ENCODE assay signal across 8 cellular contexts in genomic region chr20:34302723-34303528, GRCh38. TPM values are rescaled to one million over a fixed set of nuclear protein-coding genes. Genes with fewer than 3 reads are reported as not detected.
DNase-seq lines count a peak whose midpoint lies in the region; ATAC-seq and TF ChIP-seq lines count a peak whose summit lies in the region.

Gene AHCY, minus strand, starts transcription at chr20:34303355. Its CDS starts 85 bp downstream, at chr20:34303270.

- H3K9ac ChIP-seq in mammary epithelial cell (ENCODE audit: insufficient read depth, low read length): peak within 1 kb of the TSS; percentile 98
- H3K9ac ChIP-seq in smooth muscle cell (ENCODE audit: low read depth): peak within 1 kb of the TSS; percentile 90

- no peaks in the 10 kb centered on the region for H3K9me3 ChIP-seq in WERI-Rb-1 (ENCODE audit: severe bottlenecking)
- no peaks in the 10 kb centered on the region for H3K9me3 ChIP-seq in mammary epithelial cell (replicated peaks; ENCODE audit: insufficient read depth, low read length)
- no peaks in the 10 kb centered on the region for H3K9me3 ChIP-seq in smooth muscle cell (replicated peaks; ENCODE audit: low read depth)

- H3K79me2 ChIP-seq in ACC112 (ENCODE audit: control insufficient read depth, insufficient read depth, low read length, unreplicated experiment) (peaks cover 31% of the 10 kb centered on the region), mammary epithelial cell (ENCODE audit: insufficient read depth, low read length) (peaks cover 47% of the 10 kb centered on the region), smooth muscle cell (ENCODE audit: low read depth) (peaks cover 39% of the 10 kb centered on the region)

- no peaks in the 10 kb centered on the region for H3K36me3 ChIP-seq in ACC112 (ENCODE audit: insufficient read depth, low read length)
- peaks cover 18% of the 10 kb centered on the region for H3K36me3 ChIP-seq in WERI-Rb-1
- H3K36me3 ChIP-seq in mammary epithelial cell (ENCODE audit: insufficient read depth, low read length): no peaks in the 10 kb centered on the region
- no peaks in the 10 kb centered on the region for H3K36me3 ChIP-seq in smooth muscle cell (ENCODE audit: low read depth)

- no peaks in the 10 kb centered on the region for H4K20me1 ChIP-seq in mammary epithelial cell (ENCODE audit: insufficient read depth, low read length)
- H4K20me1 ChIP-seq in smooth muscle cell (ENCODE audit: low read depth): peaks cover 7% of the 10 kb centered on the region

- dilution Hi-C loops in mammary epithelial cell (cut with HindIII; ENCODE audit: low sequenced_read_pairs): no loop called here

- peak; percentile 93 for DNase-seq in NCI-H2196 treated with DMSO at 0.1 percent for 48 hours (lab: John Stamatoyannopoulos, UW; ENCODE audit: unreplicated experiment)
- peak; percentile 97 for DNase-seq in WERI-Rb-1
- peak; percentile 98 for DNase-seq in mammary epithelial cell
- peak; percentile 95 for DNase-seq in iPS-NIHi11 (ENCODE audit: low spot score)
- DNase-seq in smooth muscle cell (lab: John Stamatoyannopoulos, UW; ENCODE audit: unreplicated experiment): peak; percentile 94

- H3K27ac ChIP-seq in ACC112 (ENCODE audit: low read depth, low read length) (peak within 1 kb of the TSS; percentile 76), WERI-Rb-1 (peak within 1 kb of the TSS; percentile 96), mammary epithelial cell (ENCODE audit: insufficient read depth, low read depth, low read length) (peak within 1 kb of the TSS; percentile 83), smooth muscle cell (ENCODE audit: low read depth) (peak within 1 kb of the TSS; percentile 88)

- H3K4me3 ChIP-seq in ACC112 (ENCODE audit: low read depth, low read length) (peak within 1 kb of the TSS; percentile 87), WERI-Rb-1 (ENCODE audit: low read depth, low read length) (peak within 1 kb of the TSS; percentile 75), mammary epithelial cell (replicated peaks in 1 of 3; ENCODE audit: insufficient read depth in 1 of 3, low read depth in 2 of 3, low read length in 3 of 3) (peak within 1 kb of the TSS; percentile 68 to 95 (median 90)), smooth muscle cell (peak within 1 kb of the TSS; percentile 92)

- peak within 1 kb of the TSS; percentile 55 for H2AFZ ChIP-seq in ACC112 (ENCODE audit: low read length, unreplicated experiment)
- H2AFZ ChIP-seq in mammary epithelial cell (ENCODE audit: low read depth, low read length): peak within 1 kb of the TSS; percentile 93
- peak within 1 kb of the TSS; percentile 98 for H2AFZ ChIP-seq in smooth muscle cell (ENCODE audit: low read depth)

- CTCF ChIA-PET in mammary epithelial cell (lab: Charles Lee; ENCODE audit: low non-redundant PET): no interaction called here

- H3K4me1 ChIP-seq in ACC112 (ENCODE audit: control insufficient read depth, insufficient read depth, low read length, unreplicated experiment) (peaks cover 24% of the 10 kb centered on the region), mammary epithelial cell (ENCODE audit: insufficient read depth, low read length) (peaks cover 30% of the 10 kb centered on the region), smooth muscle cell (ENCODE audit: low read depth) (peaks cover 14% of the 10 kb centered on the region)

- H3K27me3 ChIP-seq in ACC112 (ENCODE audit: insufficient read depth, low read length) (no peaks in the 10 kb centered on the region), WERI-Rb-1 (ENCODE audit: insufficient read depth, low read depth, severe bottlenecking) (no peaks in the 10 kb centered on the region), mammary epithelial cell (ENCODE audit: insufficient read depth, low read length) (no peaks in the 10 kb centered on the region), smooth muscle cell (ENCODE audit: low read depth) (no peaks in the 10 kb centered on the region)

- H3F3A ChIP-seq in smooth muscle cell (ENCODE audit: low read depth): peaks cover 8% of the 10 kb centered on the region

- WGBS in mammary epithelial cell (ENCODE audit: low coverage, missing lambda C conversion rate): 0% methylated on average over 23 of the region's 79 CpGs
- WGBS in smooth muscle cell (ENCODE audit: low lambda C conversion rate): under 1% methylated on average over 69 of the region's 79 CpGs

- BruUV-seq in mammary epithelial cell (replicated peaks; lab: Mats Ljungman, UMichigan): no TSS peak

- H3K4me2 ChIP-seq in mammary epithelial cell (ENCODE audit: insufficient read depth, low read depth, low read length) (peak within 1 kb of the TSS; percentile 87), smooth muscle cell (peak within 1 kb of the TSS; percentile 99)

- peak; percentile 82 for ATAC-seq in GM18870 (IDR thresholded peaks at IDR 0.05; ENCODE audit: unreplicated experiment)
- peak; percentile 92 for ATAC-seq in HG03135 (IDR thresholded peaks at IDR 0.05; ENCODE audit: unreplicated experiment)

- in situ Hi-C loops in mammary epithelial cell (cut with MboI; ENCODE audit: low sequenced_read_pairs in 2 of 2): loop anchor here in 1 of 2 donors (25.0 kb wide), 1 partner anchor 209 kb away; the partner anchor contains the start of gene DYNLRB1

- intact Hi-C loops in mammary epithelial cell (cut with micrococcal nuclease): loop anchor here (1.0 kb wide), 1 partner anchor 211 kb away; no protein-coding TSS in a partner anchor

- no peak for TF ChIP-seq CTCF in WERI-Rb-1 (IDR thresholded peaks at IDR 0.05; ENCODE audit: low read depth, low read length)
- no peak for TF ChIP-seq CTCF in mammary epithelial cell (conservative IDR thresholded peaks at IDR 0.05 in 1 of 2, IDR thresholded peaks at IDR 0.05 in 1 of 2; ENCODE audit: extremely low read depth in 1 of 2, insufficient read depth in 1 of 2, low read depth in 1 of 2, low read length in 2 of 2)
- TF ChIP-seq CTCF in smooth muscle cell (IDR thresholded peaks at IDR 0.05; ENCODE audit: borderline replicate concordance, insufficient read depth, poor library complexity, severe bottlenecking): no peak

RNA-seq across cellular contexts. Expression of gene AHCY, which starts in this region (rescaled TPM):
- total RNA-seq in mammary epithelial cell (100 to 1,000 TPM; 258 to 274 TPM), smooth muscle cell (58.3 and 73.8 TPM in 2 replicates)
- polyA plus RNA-seq in mammary epithelial cell (504 TPM), smooth muscle cell (36.2 and 39.4 TPM in 2 replicates)
- 615 TPM for polyA minus RNA-seq in mammary epithelial cell

Comparison
In these comparisons a context has a peak if more than half of its experiments do, and no peak if none do; other contexts are left out.
1. Peak in every context shown above with its lines: DNase-seq, ATAC-seq, H3K4me3 ChIP-seq and H3K27ac ChIP-seq.
2. RNA of gene AHCY (polyA plus RNA-seq): 504 TPM in mammary epithelial cell (single experiment); 36.2 to 39.4 TPM in smooth muscle cell; every median in the first group is over 10 times any median in the second.